Comparison of ENCODE assay signal across 16 cellular contexts in the genomic region with DNA sequence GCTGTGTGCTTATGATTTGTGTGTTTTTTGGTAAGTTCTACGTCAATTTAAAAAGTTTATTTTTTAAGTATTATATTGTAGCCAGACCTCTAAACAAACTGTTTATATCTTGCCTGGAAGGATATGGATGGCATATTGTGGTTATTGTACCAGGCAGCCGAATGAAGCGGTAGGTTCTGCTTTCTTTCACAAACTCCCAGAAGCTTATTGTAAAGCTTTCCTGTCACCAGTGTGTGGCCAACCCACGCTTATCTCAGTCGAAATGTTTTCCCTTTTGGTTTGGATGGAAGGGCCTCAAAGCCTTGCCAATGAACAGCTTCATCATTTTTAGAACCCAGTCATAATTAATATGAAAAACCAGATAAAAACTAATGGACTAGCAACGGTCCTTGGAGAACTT. TPM values are rescaled to one million over a fixed set of nuclear protein-coding genes. Genes with fewer than 3 reads are reported as not detected.
A peak's percentile ranks its signal among the peaks of the same experiment; 100 is the strongest.
DNase-seq lines count a peak whose midpoint lies in the region; TF ChIP-seq lines count a peak whose summit lies in the region.
"Had no signal": no experiment of that assay in that cellular context is flagged by ENCODE, and none has a peak within 500 bp of the region (broad histone marks: within the 10 kb centered on the region; RNA-seq: fewer than 3 reads in every experiment).

No MANE protein-coding gene starts in this region.

- H3K4me3 ChIP-seq in GM23248 (no peak overlapping the region), PC-9 (no peak overlapping the region)
- H3K4me3 ChIP-seq in CD4-positive, alpha-beta memory T cell (ENCODE audit: low read length in 2 of 2): no peak overlapping the region
- H3K4me3 ChIP-seq: cardiac muscle cell, lower lobe of right lung, suprapubic skin had no signal

- H3K9me3 Mint-ChIP-seq in chondrocyte (ENCODE audit: low read depth) (peaks cover 4% of the 10 kb centered on the region), osteocyte (ENCODE audit: unreplicated experiment) (peaks cover 5% of the 10 kb centered on the region)
- H3K9me3 Mint-ChIP-seq in CD4-positive, alpha-beta memory T cell: no peaks in the 10 kb centered on the region

- H3K27ac ChIP-seq in GM23248: no peak overlapping the region
- H3K27ac ChIP-seq in PC-9: peak overlapping the region; percentile 33; the same call in 1 of the 2 replicates
- no peak overlapping the region for H3K27ac ChIP-seq in CD4-positive, alpha-beta memory T cell (ENCODE audit: low read depth, low read length)
- H3K27ac ChIP-seq: cardiac muscle cell, KMS-11, lower lobe of right lung, suprapubic skin had no signal

- no peak overlapping the region for H3K9ac ChIP-seq in GM23248
- H3K9ac ChIP-seq: KMS-11 had no signal

- WGBS in GM23248 (ENCODE audit: low coverage in 1 of 2, low lambda C conversion rate in 2 of 2, missing lambda C conversion rate in 2 of 2), 2 experiments: 50 to 53% methylated on average over 6 of the region's 6 CpGs

- H3K4me3 Mint-ChIP-seq in chondrocyte (ENCODE audit: unreplicated experiment): no peak overlapping the region
- H3K4me3 Mint-ChIP-seq in osteocyte (ENCODE audit: unreplicated experiment): no peak overlapping the region
- H3K4me3 Mint-ChIP-seq in CD4-positive, alpha-beta memory T cell: no peak overlapping the region

- peak; percentile 17 for DNase-seq in GM23248
- no peak for DNase-seq in PC-9
- DNase-seq in chondrocyte (ENCODE audit: low spot score): no peak
- DNase-seq in osteocyte (ENCODE audit: extremely low spot score, unreplicated experiment): no peak
- DNase-seq in CD4-positive, alpha-beta memory T cell: no peak
- no peak for DNase-seq in NCI-H2196 treated with DMSO at 0.1 percent for 48 hours (lab: John Stamatoyannopoulos, UW; ENCODE audit: unreplicated experiment)
- DNase-seq in anterior cingulate cortex (lab: John Stamatoyannopoulos, UW): no peak
- no peak for DNase-seq in activated effector memory CD4-positive, alpha-beta T cell treated with Interleukin-2 at 50 U/mL for 16 hours
- DNase-seq: activated CD4-positive, alpha-beta T cell treated with anti-CD3 and anti-CD28 coated beads for 48 hours; COR-L47; lower lobe of right lung; NCI-H2081; NCI-H774 had no signal

- H3K9me2 ChIP-seq in GM23248 (ENCODE audit: insufficient read depth): no peaks in the 10 kb centered on the region
- no peaks in the 10 kb centered on the region for H3K9me2 ChIP-seq in PC-9 (ENCODE audit: insufficient read depth)

- peak overlapping the region; percentile 57 for H3K4me2 ChIP-seq in GM23248 (ENCODE audit: unreplicated experiment)
- no peak overlapping the region for H3K4me2 ChIP-seq in PC-9
- H3K4me2 ChIP-seq: KMS-11 had no signal

- POLR2A ChIA-PET in PC-9 (lab: Charles Lee; ENCODE audit: unreplicated experiment): no interaction called here
- POLR2A ChIA-PET in CD4-positive, alpha-beta memory T cell (lab: Charles Lee; ENCODE audit: partially characterized antibody): no interaction called here

- intact Hi-C loops in PC-9 (cut with micrococcal nuclease; ENCODE audit: unreplicated experiment): no loop called here
- intact Hi-C loops in CD4-positive, alpha-beta memory T cell (cut with micrococcal nuclease): no loop called here

- H3K79me2 ChIP-seq in GM23248 (ENCODE audit: insufficient read depth) (no peaks in the 10 kb centered on the region), PC-9 (ENCODE audit: low read depth) (peaks cover 14% of the 10 kb centered on the region; the same call in 1 of the 2 replicates)

- H3K4me1 Mint-ChIP-seq in chondrocyte (ENCODE audit: low read depth) (peaks cover 40% of the 10 kb centered on the region), osteocyte (ENCODE audit: unreplicated experiment) (peaks cover 61% of the 10 kb centered on the region)
- H3K4me1 Mint-ChIP-seq in CD4-positive, alpha-beta memory T cell: no peaks in the 10 kb centered on the region

- H3K4me1 ChIP-seq in GM23248 (ENCODE audit: insufficient read depth) (peaks cover 28% of the 10 kb centered on the region), PC-9 (replicated peaks; ENCODE audit: insufficient read depth) (peaks cover 17% of the 10 kb centered on the region)
- no peaks in the 10 kb centered on the region for H3K4me1 ChIP-seq in CD4-positive, alpha-beta memory T cell (ENCODE audit: insufficient read depth, low read length)

- H2AFZ ChIP-seq in GM23248 (no peak overlapping the region), PC-9 (no peak overlapping the region)

- in situ Hi-C loops in GM23248 (cut with MboI): no loop called here

- BruUV-seq in PC-9 (replicated peaks; lab: Mats Ljungman, UMichigan): no TSS peak

- H4K20me1 ChIP-seq in GM23248 (ENCODE audit: insufficient read depth): no peaks in the 10 kb centered on the region; the same call in 1 of the 2 replicates
- H4K20me1 ChIP-seq in PC-9 (ENCODE audit: insufficient read depth): no peaks in the 10 kb centered on the region

- H3F3A ChIP-seq in GM23248 (ENCODE audit: insufficient read depth) (peaks cover 27% of the 10 kb centered on the region), PC-9 (ENCODE audit: insufficient read depth, low read depth) (peaks cover 60% of the 10 kb centered on the region)

- no peaks in the 10 kb centered on the region for H3K36me3 Mint-ChIP-seq in chondrocyte (ENCODE audit: low read depth)
- no peaks in the 10 kb centered on the region for H3K36me3 Mint-ChIP-seq in osteocyte (ENCODE audit: unreplicated experiment)
- H3K36me3 Mint-ChIP-seq in CD4-positive, alpha-beta memory T cell: peaks cover 0 to 7% of the 10 kb centered on the region in 2 donors

- peak overlapping the region; percentile 22 for H3K27ac Mint-ChIP-seq in chondrocyte (ENCODE audit: unreplicated experiment)
- H3K27ac Mint-ChIP-seq in osteocyte (ENCODE audit: unreplicated experiment): peak overlapping the region; percentile 82
- no peak overlapping the region for H3K27ac Mint-ChIP-seq in CD4-positive, alpha-beta memory T cell

- H3K27me3 Mint-ChIP-seq in chondrocyte (ENCODE audit: low read depth) (no peaks in the 10 kb centered on the region), osteocyte (ENCODE audit: unreplicated experiment) (no peaks in the 10 kb centered on the region)
- no peaks in the 10 kb centered on the region for H3K27me3 Mint-ChIP-seq in CD4-positive, alpha-beta memory T cell

- H3K9me3 ChIP-seq in GM23248 (ENCODE audit: low read depth) (no peaks in the 10 kb centered on the region), PC-9 (ENCODE audit: insufficient read depth, low read depth) (no peaks in the 10 kb centered on the region)
- no peaks in the 10 kb centered on the region for H3K9me3 ChIP-seq in CD4-positive, alpha-beta memory T cell (ENCODE audit: control insufficient read depth in 1 of 2, low read length in 2 of 2)
- H3K9me3 ChIP-seq: lower lobe of right lung, suprapubic skin had no signal

- no peak for TF ChIP-seq CTCF in PC-9 (conservative IDR thresholded peaks at IDR 0.05)
- TF ChIP-seq CTCF in chondrocyte (IDR thresholded peaks at IDR 0.05): no peak
- no peak for TF ChIP-seq CTCF in osteocyte (IDR thresholded peaks at IDR 0.05)

- H3K27me3 ChIP-seq in GM23248 (replicated peaks; ENCODE audit: insufficient read depth) (no peaks in the 10 kb centered on the region), PC-9 (ENCODE audit: insufficient read depth, low read depth) (no peaks in the 10 kb centered on the region)
- no peaks in the 10 kb centered on the region for H3K27me3 ChIP-seq in CD4-positive, alpha-beta memory T cell (ENCODE audit: insufficient read depth, low read length)
- H3K27me3 ChIP-seq: cardiac muscle cell, suprapubic skin had no signal

- H3K36me3 ChIP-seq in GM23248 (ENCODE audit: low read depth) (no peaks in the 10 kb centered on the region), PC-9 (ENCODE audit: low read depth) (peaks cover 39% of the 10 kb centered on the region)
- H3K36me3 ChIP-seq in CD4-positive, alpha-beta memory T cell (ENCODE audit: insufficient read depth, low read length): no peaks in the 10 kb centered on the region
- H3K36me3 ChIP-seq: cardiac muscle cell, lower lobe of right lung, suprapubic skin had no signal

- CTCF ChIA-PET in PC-9 (lab: Charles Lee): interaction anchor here (1.2 kb wide), 1 partner anchor 81 kb away, joined by 3 read pairs; no protein-coding TSS in a partner anchor
- CTCF ChIA-PET in CD4-positive, alpha-beta memory T cell (lab: Charles Lee; ENCODE audit: partially characterized antibody): no interaction called here

RNA-seq across cellular contexts. Expression of a gene that starts 53.1 kb away (rescaled TPM):
- total RNA-seq in GM23248 (2014; rRNA removed; shearing (Covaris generic)): 47.1 and 60.8 TPM in 2 replicates
- polyA plus RNA-seq in GM23248 (2016; fragmentation: Nextera tagmentation; extraction: Ambion mirVana): 115 and 123 TPM in 2 replicates
- total RNA-seq in PC-9 (2021) (29.3 and 29.8 TPM in 2 replicates), chondrocyte (67.3 to 75.5 TPM (median 71.8 TPM) in 3 replicates), osteocyte (69.8 and 74.2 TPM in 2 replicates)
- 10 to 100 TPM; 59.2 to 64.4 TPM for total RNA-seq in CD4-positive, alpha-beta memory T cell
- polyA plus RNA-seq in CD4-positive, alpha-beta memory T cell: 100 to 1,000 TPM; 115 to 141 TPM

Comparison
In these comparisons a context has a peak if more than half of its experiments do, and no peak if none do; other contexts are left out.
1. H3K27ac Mint-ChIP-seq: peak in chondrocyte (single experiment) and osteocyte (single experiment); none in CD4-positive, alpha-beta memory T cell (0 of 7).